Comparison of ENCODE assay signal across 8 cellular contexts in the genomic region with DNA sequence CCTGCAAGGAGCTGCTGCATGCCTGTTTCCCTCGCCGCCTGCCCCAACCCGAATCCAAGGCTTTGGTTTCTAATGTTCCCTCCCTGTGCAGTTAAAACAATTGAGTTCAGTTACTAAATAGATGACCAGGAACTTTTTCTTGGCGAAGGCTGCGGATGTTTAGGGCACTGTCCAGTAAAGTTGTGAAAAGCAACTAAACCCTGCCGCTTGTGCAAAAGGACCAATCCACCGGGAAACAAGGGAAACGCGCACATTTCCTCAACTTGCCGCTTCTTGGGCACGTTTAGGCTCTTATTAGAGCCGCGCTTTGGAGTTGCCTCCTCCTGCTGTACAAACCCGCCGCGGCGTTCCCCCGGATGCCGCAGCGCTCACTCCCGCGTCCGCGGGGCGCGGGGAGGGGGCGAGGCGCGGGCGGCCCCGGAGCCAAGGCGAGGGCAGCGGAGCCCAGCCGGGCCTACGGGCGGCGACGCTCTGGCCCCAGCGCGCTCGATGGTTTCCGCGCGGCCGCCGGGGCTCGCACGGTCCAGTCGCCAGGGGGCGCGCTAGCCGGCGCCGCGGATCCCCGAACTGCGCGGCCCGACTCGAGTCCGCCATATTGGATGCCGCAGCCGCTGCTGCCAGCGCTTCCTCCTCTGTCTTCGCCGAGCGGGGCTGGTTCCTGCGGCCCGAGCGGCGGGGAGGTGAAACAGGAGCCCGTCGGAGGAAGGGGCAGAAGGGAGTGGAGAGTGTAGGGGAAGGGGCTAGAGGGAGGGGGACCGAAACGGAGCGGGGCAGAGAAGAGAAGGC. TPM values are rescaled to one million over a fixed set of nuclear protein-coding genes. Genes with fewer than 3 reads are reported as not detected.
DNase-seq lines count a peak whose midpoint lies in the region; ATAC-seq and TF ChIP-seq lines count a peak whose summit lies in the region.

A gene with protein sequence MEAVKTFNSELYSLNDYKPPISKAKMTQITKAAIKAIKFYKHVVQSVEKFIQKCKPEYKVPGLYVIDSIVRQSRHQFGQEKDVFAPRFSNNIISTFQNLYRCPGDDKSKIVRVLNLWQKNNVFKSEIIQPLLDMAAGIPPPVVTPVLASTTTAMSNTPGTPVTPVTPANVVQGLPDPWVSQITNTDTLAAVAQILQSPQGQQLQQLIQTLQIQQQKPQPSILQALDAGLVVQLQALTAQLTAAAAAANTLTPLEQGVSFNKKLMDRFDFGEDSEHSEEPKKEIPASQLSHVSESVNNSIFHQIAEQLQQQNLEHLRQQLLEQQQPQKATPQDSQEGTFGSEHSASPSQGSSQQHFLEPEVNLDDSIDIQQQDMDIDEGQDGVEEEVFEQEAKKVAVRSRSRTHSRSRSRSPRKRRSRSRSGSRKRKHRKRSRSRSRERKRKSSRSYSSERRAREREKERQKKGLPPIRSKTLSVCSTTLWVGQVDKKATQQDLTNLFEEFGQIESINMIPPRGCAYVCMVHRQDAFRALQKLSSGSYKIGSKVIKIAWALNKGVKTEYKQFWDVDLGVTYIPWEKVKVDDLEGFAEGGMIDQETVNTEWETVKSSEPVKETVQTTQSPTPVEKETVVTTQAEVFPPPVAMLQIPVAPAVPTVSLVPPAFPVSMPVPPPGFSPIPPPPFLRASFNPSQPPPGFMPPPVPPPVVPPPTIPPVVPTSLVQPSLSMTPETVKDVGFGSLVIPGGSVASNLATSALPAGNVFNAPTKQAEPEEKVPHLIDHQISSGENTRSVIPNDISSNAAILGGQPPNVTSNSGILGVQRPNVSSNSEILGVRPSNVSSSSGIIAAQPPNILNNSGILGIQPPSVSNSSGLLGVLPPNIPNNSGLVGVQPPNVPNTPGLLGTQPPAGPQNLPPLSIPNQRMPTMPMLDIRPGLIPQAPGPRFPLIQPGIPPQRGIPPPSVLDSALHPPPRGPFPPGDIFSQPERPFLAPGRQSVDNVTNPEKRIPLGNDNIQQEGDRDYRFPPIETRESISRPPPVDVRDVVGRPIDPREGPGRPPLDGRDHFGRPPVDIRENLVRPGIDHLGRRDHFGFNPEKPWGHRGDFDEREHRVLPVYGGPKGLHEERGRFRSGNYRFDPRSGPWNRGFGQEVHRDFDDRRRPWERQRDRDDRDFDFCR (N-terminal part only) (plus strand): TSS at position 593 of the 786 bp plus-strand sequence. CDS start 485 bp downstream, outside the sequence.

- peak; percentile 69 for TF ChIP-seq CTCF in A673 (conservative IDR thresholded peaks at IDR 0.05; ENCODE audit: low read depth, low read length)
- TF ChIP-seq CTCF in VCaP (conservative IDR thresholded peaks at IDR 0.05) = peak; percentile 96
- peak; percentile 72 for TF ChIP-seq CTCF in smooth muscle cell (IDR thresholded peaks at IDR 0.05; ENCODE audit: borderline replicate concordance, insufficient read depth, poor library complexity, severe bottlenecking)

- BruUV-seq in A673 (replicated peaks; lab: Mats Ljungman, UMichigan) = TSS peak; percentile 67

- H3K4me1 ChIP-seq in A673 (ENCODE audit: insufficient read depth, low read length, poor library complexity, severe bottlenecking) (peaks cover 13% of the 10 kb centered on the region), smooth muscle cell (ENCODE audit: low read depth) (peaks cover 16% of the 10 kb centered on the region)

- H3K27ac ChIP-seq in A673 (ENCODE audit: low read depth, low read length, poor library complexity, severe bottlenecking) (peak within 1 kb of the TSS; percentile 97), VCaP (peak within 1 kb of the TSS; percentile 99), smooth muscle cell (ENCODE audit: low read depth) (peak within 1 kb of the TSS; percentile 96)

- H3K79me2 ChIP-seq in smooth muscle cell (ENCODE audit: low read depth) = peaks cover 39% of the 10 kb centered on the region

- intact Hi-C loops in A673 (cut with micrococcal nuclease; ENCODE audit: unreplicated experiment) = loop anchor here (1.0 to 5.0 kb wide), 2 partner anchors 72 to 221 kb away; a partner anchor contains a TSS

- in situ Hi-C loops in T47D (cut with HindIII; ENCODE audit: low pct_unique_long_range_greater_than_20kb, low sequenced_read_pairs) = no loop called here

- H2AFZ ChIP-seq in smooth muscle cell (ENCODE audit: low read depth) = peak within 1 kb of the TSS; percentile 92

- H3K36me3 ChIP-seq in A673 (ENCODE audit: insufficient read depth, low read length, poor library complexity, severe bottlenecking) = no peaks in the 10 kb centered on the region
- no peaks in the 10 kb centered on the region for H3K36me3 ChIP-seq in smooth muscle cell (ENCODE audit: low read depth)

- peak; percentile 42 for ATAC-seq in GM18508 (IDR thresholded peaks at IDR 0.05; ENCODE audit: insufficient read depth, unreplicated experiment)
- peak; percentile 75 for ATAC-seq in HG02981 (IDR thresholded peaks at IDR 0.05; ENCODE audit: unreplicated experiment)

- CTCF ChIA-PET in A673 (lab: Charles Lee) = no interaction called here

- peaks cover 39% of the 10 kb centered on the region for H4K20me1 ChIP-seq in smooth muscle cell (ENCODE audit: low read depth)

- POLR2A ChIA-PET in A673 (lab: Charles Lee; ENCODE audit: low non-redundant PET) = interaction anchor here (0.6 kb wide), 1 partner anchor 88 kb away, joined by 4 read pairs; no protein-coding TSS in a partner anchor

- peak within 1 kb of the TSS; percentile 98 for H3K9ac ChIP-seq in smooth muscle cell (ENCODE audit: low read depth)

- H3K9me3 ChIP-seq in A673 (ENCODE audit: low read depth, low read length, poor library complexity, severe bottlenecking) (no peaks in the 10 kb centered on the region), smooth muscle cell (replicated peaks; ENCODE audit: low read depth) (no peaks in the 10 kb centered on the region)

- H3K4me3 ChIP-seq in A673 (ENCODE audit: low read depth, low read length, poor library complexity, severe bottlenecking) (peak within 1 kb of the TSS; percentile 78), smooth muscle cell (peak within 1 kb of the TSS; percentile 95)

- peaks cover 15% of the 10 kb centered on the region for H3F3A ChIP-seq in smooth muscle cell (ENCODE audit: low read depth)

- H3K27me3 ChIP-seq in A673 (replicated peaks; ENCODE audit: insufficient read depth, low read depth, low read length, poor library complexity) (no peaks in the 10 kb centered on the region), smooth muscle cell (ENCODE audit: low read depth) (no peaks in the 10 kb centered on the region)

- DNase-seq in A673 (ENCODE audit: low spot score) (peak; percentile 91), NCI-H2107 (lab: John Stamatoyannopoulos, UW) (peak; percentile 84), T47D (ENCODE audit: low read depth in 1 of 2, low spot score in 1 of 2) (peak; percentile 50 to 84), iPS-NIHi11 (ENCODE audit: low spot score) (peak; percentile 88), smooth muscle cell (lab: John Stamatoyannopoulos, UW; ENCODE audit: unreplicated experiment) (peak; percentile 86)

- WGBS in smooth muscle cell (ENCODE audit: low lambda C conversion rate) = 1% methylated on average over 64 of the region's 76 CpGs

- peak within 1 kb of the TSS; percentile 84 for H3K4me2 ChIP-seq in smooth muscle cell

RNA-seq across cellular contexts. Expression of the gene that starts here (rescaled TPM):
- 49.5 and 51.5 TPM in 2 replicates for total RNA-seq in A673 (2021)
- 37.6 and 39.3 TPM in 2 replicates for total RNA-seq in smooth muscle cell
- polyA plus RNA-seq in smooth muscle cell = 12.3 and 12.7 TPM in 2 replicates

Comparison
In these comparisons a context has a peak if more than half of its experiments do, and no peak if none do; other contexts are left out.
1. Peak in every context shown above with its lines: DNase-seq, ATAC-seq, H3K4me3 ChIP-seq and H3K27ac ChIP-seq.